ENCODE assay signal across 25 cellular contexts in genomic region chrX:104833401-104833800, GRCh38.
DNase-seq lines count a peak whose midpoint lies in the region; ATAC-seq, FAIRE-seq and TF ChIP-seq lines count a peak whose summit lies in the region.
"Had no signal": no experiment of that assay in that cellular context is flagged by ENCODE, and none has a peak within 500 bp of the region (broad histone marks: within the 10 kb centered on the region; RNA-seq: fewer than 3 reads in every experiment).

No MANE protein-coding gene starts in this region.

- H3K27me3 ChIP-seq in GM23248 (replicated peaks; ENCODE audit: insufficient read depth): no peaks in the 10 kb centered on the region
- H3K27me3 ChIP-seq in astrocyte (ENCODE audit: insufficient read depth, low read length): no peaks in the 10 kb centered on the region

- H3K27ac Mint-ChIP-seq in astrocyte (ENCODE audit: unreplicated experiment): no peak overlapping the region
- no peak overlapping the region for H3K27ac Mint-ChIP-seq in stimulated activated naive CD8-positive, alpha-beta T cell treated with anti-CD3 and anti-CD28 coated beads, Interleukin-15, amount 100 ng/mL, for 72 hours
- H3K27ac Mint-ChIP-seq: CD8-positive, alpha-beta T cell; IgD-negative memory B cell had no signal

- H3K27me3 Mint-ChIP-seq in astrocyte (ENCODE audit: low read depth, unreplicated experiment): no peaks in the 10 kb centered on the region
- no peaks in the 10 kb centered on the region for H3K27me3 Mint-ChIP-seq in stimulated activated naive CD8-positive, alpha-beta T cell treated with anti-CD3 and anti-CD28 coated beads, Interleukin-15, amount 100 ng/mL, for 72 hours
- H3K27me3 Mint-ChIP-seq: IgD-negative memory B cell had no signal

- no peak for ATAC-seq in stimulated activated naive CD8-positive, alpha-beta T cell treated with anti-CD3 and anti-CD28 coated beads, Interleukin-15, amount 100 ng/mL, for 72 hours
- ATAC-seq in GM21447 (IDR thresholded peaks at IDR 0.05; ENCODE audit: unreplicated experiment): no peak
- ATAC-seq: CD8-positive, alpha-beta T cell; Panc1; SK-N-SH treated with all-trans-retinoic acid at 6 μM for 48 hours had no signal

- no peaks in the 10 kb centered on the region for H3K9me2 ChIP-seq in GM23248 (ENCODE audit: insufficient read depth)

- H3K9me3 ChIP-seq in GM23248 (ENCODE audit: low read depth) (no peaks in the 10 kb centered on the region), astrocyte (ENCODE audit: insufficient read depth, low read depth, low read length) (no peaks in the 10 kb centered on the region)

- no peaks in the 10 kb centered on the region for H3K4me1 ChIP-seq in GM23248 (ENCODE audit: insufficient read depth)
- no peaks in the 10 kb centered on the region for H3K4me1 ChIP-seq in astrocyte (ENCODE audit: insufficient read depth, low read length)

- H3K9me3 Mint-ChIP-seq in astrocyte (ENCODE audit: unreplicated experiment): peaks cover 1% of the 10 kb centered on the region
- no peaks in the 10 kb centered on the region for H3K9me3 Mint-ChIP-seq in stimulated activated naive CD8-positive, alpha-beta T cell treated with anti-CD3 and anti-CD28 coated beads, Interleukin-15, amount 100 ng/mL, for 72 hours
- H3K9me3 Mint-ChIP-seq: CD8-positive, alpha-beta T cell had no signal

- no peaks in the 10 kb centered on the region for H3K36me3 Mint-ChIP-seq in astrocyte (ENCODE audit: low read depth, unreplicated experiment)
- H3K36me3 Mint-ChIP-seq: CD8-positive, alpha-beta T cell; IgD-negative memory B cell had no signal

- H2AFZ ChIP-seq in GM23248: no peak overlapping the region
- no peak overlapping the region for H2AFZ ChIP-seq in astrocyte (ENCODE audit: low read depth, low read length)

- no peaks in the 10 kb centered on the region for H4K20me1 ChIP-seq in GM23248 (ENCODE audit: insufficient read depth)
- no peaks in the 10 kb centered on the region for H4K20me1 ChIP-seq in astrocyte (ENCODE audit: insufficient read depth, low read length)

- 0 to 2% methylated on average over 2 of the region's 2 CpGs for WGBS in GM23248 (ENCODE audit: low coverage in 1 of 2, low lambda C conversion rate in 2 of 2, missing lambda C conversion rate in 2 of 2), 2 experiments

- no peak overlapping the region for H3K4me3 ChIP-seq in GM23248
- H3K4me3 ChIP-seq in astrocyte (ENCODE audit: insufficient read depth, low read depth, low read length): no peak overlapping the region
- H3K4me3 ChIP-seq in fibroblast of the aortic adventitia (ENCODE audit: low read depth, low read length): no peak overlapping the region

- FAIRE-seq in astrocyte (lab: Jason Lieb, UNC): no peak
- FAIRE-seq: GM18507, GM19239, H54 had no signal

- no peak overlapping the region for H3K9ac ChIP-seq in GM23248
- no peak overlapping the region for H3K9ac ChIP-seq in astrocyte (ENCODE audit: low read length)

- H3F3A ChIP-seq in GM23248 (ENCODE audit: insufficient read depth): no peaks in the 10 kb centered on the region

- no peak for TF ChIP-seq CTCF in astrocyte (IDR thresholded peaks at IDR 0.05; ENCODE audit: insufficient read depth, low read depth, low read length)
- no peak for TF ChIP-seq CTCF in fibroblast of the aortic adventitia (IDR thresholded peaks at IDR 0.05; ENCODE audit: insufficient read depth, low read length)

- H3K4me2 ChIP-seq in GM23248 (ENCODE audit: unreplicated experiment) (no peak overlapping the region), astrocyte (ENCODE audit: low read length) (no peak overlapping the region)

- H3K4me3 Mint-ChIP-seq in astrocyte (ENCODE audit: unreplicated experiment): no peak overlapping the region
- no peak overlapping the region for H3K4me3 Mint-ChIP-seq in stimulated activated naive CD8-positive, alpha-beta T cell treated with anti-CD3 and anti-CD28 coated beads, Interleukin-15, amount 100 ng/mL, for 72 hours
- H3K4me3 Mint-ChIP-seq: CD8-positive, alpha-beta T cell; IgD-negative memory B cell had no signal

- in situ Hi-C loops in GM23248 (cut with MboI): no loop called here

- H3K36me3 ChIP-seq in GM23248 (ENCODE audit: low read depth) (no peaks in the 10 kb centered on the region), astrocyte (ENCODE audit: insufficient read depth, low read length) (no peaks in the 10 kb centered on the region)

- no peaks in the 10 kb centered on the region for H3K4me1 Mint-ChIP-seq in astrocyte (ENCODE audit: low read depth, unreplicated experiment)
- no peaks in the 10 kb centered on the region for H3K4me1 Mint-ChIP-seq in stimulated activated naive CD8-positive, alpha-beta T cell treated with anti-CD3 and anti-CD28 coated beads, Interleukin-15, amount 100 ng/mL, for 72 hours
- H3K4me1 Mint-ChIP-seq: IgD-negative memory B cell had no signal

- no peaks in the 10 kb centered on the region for H3K79me2 ChIP-seq in GM23248 (ENCODE audit: insufficient read depth)
- no peaks in the 10 kb centered on the region for H3K79me2 ChIP-seq in astrocyte (ENCODE audit: insufficient read depth, low read length)

- DNase-seq in GM23248 (peak; percentile 7), astrocyte (ENCODE audit: low read depth) (peak; percentile 65), fibroblast of the aortic adventitia (ENCODE audit: low read depth) (peak; percentile 4), NAMALWA (ENCODE audit: low spot score) (no peak)
- no peak for DNase-seq in stimulated activated naive CD8-positive, alpha-beta T cell treated with anti-CD3 and anti-CD28 coated beads, Interleukin-15, amount 100 ng/mL, for 72 hours
- DNase-seq in activated CD4-positive, alpha-beta T cell treated with anti-CD3 and anti-CD28 coated beads, Interleukin-2, amount 50 U/mL, for 48 hours: no peak
- DNase-seq: ACHN; AML-193; C1 segment of cervical spinal cord; CD8-positive, alpha-beta T cell; DND-41; NCI-H1092; NCI-H1436; NCI-H1930; NCI-H2227 treated with DMSO at 0.1 percent for 48 hours; NCI-H510A treated with DMSO at 0.1 percent for 48 hours; NCI-H748 treated with DMSO at 0.1 percent for 48 hours; SIG-M5 had no signal

- H3K27ac ChIP-seq in GM23248: no peak overlapping the region
- H3K27ac ChIP-seq in astrocyte (ENCODE audit: low read depth, low read length): no peak overlapping the region

Comparison
In these comparisons a context has a peak if more than half of its experiments do, and no peak if none do; other contexts are left out.
1. DNase-seq: peak in GM23248 (single experiment), astrocyte (single experiment) and fibroblast of the aortic adventitia (single experiment); none in stimulated activated naive CD8-positive, alpha-beta T cell treated with anti-CD3 and anti-CD28 coated beads, Interleukin-15, amount 100 ng/mL, for 72 hours (0 of 2), NAMALWA (single experiment) and activated CD4-positive, alpha-beta T cell treated with anti-CD3 and anti-CD28 coated beads, Interleukin-2, amount 50 U/mL, for 48 hours (0 of 2).